Comparison of ENCODE assay signal across 10 cellular contexts in the genomic region with DNA sequence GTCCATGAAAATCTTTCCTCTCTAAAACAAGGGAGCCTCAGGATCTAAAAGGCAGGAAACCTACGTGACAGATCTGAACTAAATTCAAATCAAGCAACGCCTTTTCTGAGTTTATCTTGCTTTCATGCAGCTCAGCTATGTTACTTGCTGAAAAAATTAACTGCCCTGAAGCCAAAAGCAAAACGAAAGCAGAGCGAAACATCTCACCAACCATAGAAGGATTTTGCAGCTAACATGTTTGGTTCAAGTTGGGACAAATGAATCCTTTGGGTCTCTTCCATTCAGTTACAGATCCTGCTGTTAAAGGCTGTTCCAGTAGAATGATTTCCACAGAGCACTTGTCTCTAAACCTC. TPM values are rescaled to one million over a fixed set of nuclear protein-coding genes. Genes with fewer than 3 reads are reported as not detected.
DNase-seq lines count a peak whose midpoint lies in the region; ATAC-seq and TF ChIP-seq lines count a peak whose summit lies in the region.
"Had no signal": no experiment of that assay in that cellular context is flagged by ENCODE, and none has a peak within 500 bp of the region (broad histone marks: within the 10 kb centered on the region; RNA-seq: fewer than 3 reads in every experiment).

No MANE protein-coding gene starts in this region.

- POLR2A ChIA-PET in Caco-2 (lab: Charles Lee) = no interaction called here
- POLR2A ChIA-PET in IMR-90 (lab: Charles Lee; ENCODE audit: unreplicated experiment) = no interaction called here
- POLR2A ChIA-PET in HEK293T (lab: Yijun Ruan, JAX) = no interaction called here

- H3K9me3 ChIP-seq in Caco-2 (no peaks in the 10 kb centered on the region), IMR-90 (ENCODE audit: control insufficient read depth, insufficient read depth, low read length) (no peaks in the 10 kb centered on the region), duodenal mucosa (ENCODE audit: control insufficient read depth in 1 of 2, low read length in 2 of 2) (no peaks in the 10 kb centered on the region)

- H2BK120ac ChIP-seq in IMR-90 (ENCODE audit: low read depth, low read length) = peak overlapping the region; percentile 3; the same call in 1 of the 2 replicates

- H3K4me1 Mint-ChIP-seq in Caco-2 (ENCODE audit: low read depth, unreplicated experiment) (no peaks in the 10 kb centered on the region), nephron progenitor cell (peaks cover 76% of the 10 kb centered on the region)

- H3K36me3 Mint-ChIP-seq in Caco-2 (ENCODE audit: insufficient read depth, unreplicated experiment) (no peaks in the 10 kb centered on the region), nephron progenitor cell (ENCODE audit: low read depth) (peaks cover 4% of the 10 kb centered on the region)

- H4K5ac ChIP-seq in IMR-90 (ENCODE audit: low read depth, low read length) = peak overlapping the region; percentile 64; the same call in 1 of the 2 replicates

- no peak overlapping the region for H4K8ac ChIP-seq in IMR-90 (ENCODE audit: low read depth in 2 of 2, low read length in 2 of 2)

- H2BK5ac ChIP-seq in IMR-90 (ENCODE audit: low read depth, low read length, poor library complexity, severe bottlenecking) = peak overlapping the region; percentile 37

- H4K20me1 ChIP-seq in IMR-90 (ENCODE audit: insufficient read depth, low read length) = no peaks in the 10 kb centered on the region

- 0 out of 2 replicates have a peak, but pooled peaks cover 4% of the 10 kb centered on the region for H3K4me1 ChIP-seq in Caco-2
- peaks cover 15% of the 10 kb centered on the region for H3K4me1 ChIP-seq in IMR-90 (ENCODE audit: control insufficient read depth, insufficient read depth, low read length)
- H3K4me1 ChIP-seq in duodenal mucosa (ENCODE audit: control insufficient read depth in 1 of 2, insufficient read depth in 2 of 2, low read length in 2 of 2) = peaks cover 16 to 36% of the 10 kb centered on the region in 2 donors

- peak overlapping the region; percentile 0; the same call in 1 of the 2 replicates for H3K14ac ChIP-seq in IMR-90 (replicated peaks; ENCODE audit: low read depth, low read length)

- H3K18ac ChIP-seq in IMR-90 (ENCODE audit: low read depth, low read length) = peak overlapping the region; percentile 77; the same call in 1 of the 2 replicates

- H3K56ac ChIP-seq in IMR-90 (ENCODE audit: extremely low read depth, insufficient read depth, low read length) = no peak overlapping the region

- no peak for TF ChIP-seq RAD21 in IMR-90 (IDR thresholded peaks at IDR 0.05; ENCODE audit: low read length)

- no peak overlapping the region for H2AK5ac ChIP-seq in IMR-90 (ENCODE audit: low read depth, low read length)

- WGBS in IMR-90 (ENCODE audit: extremely low coverage in 2 of 2, insufficient read length in 1 of 2), 2 experiments = no CpG with 5 or more reads among the region's 4 CpGs

- intact Hi-C loops in Caco-2 (cut with micrococcal nuclease; ENCODE audit: unreplicated experiment) = no loop called here
- intact Hi-C loops in IMR-90 (cut with micrococcal nuclease) = no loop called here

- H3K4me2 ChIP-seq in IMR-90 (ENCODE audit: low read depth, low read length) = peak overlapping the region; percentile 75

- H3K4me3 ChIP-seq in Caco-2 (ENCODE audit: low read depth, low read length) = peak overlapping the region; percentile 7; the same call in 1 of the 2 replicates
- H3K4me3 ChIP-seq in IMR-90 (ENCODE audit: insufficient read depth, low read depth, low read length) = no peak overlapping the region
- peak overlapping the region; percentile 68 to 80 for H3K4me3 ChIP-seq in duodenal mucosa (ENCODE audit: low read depth in 1 of 2, low read length in 2 of 2)

- no peaks in the 10 kb centered on the region for H3K79me1 ChIP-seq in IMR-90 (ENCODE audit: low read depth in 1 of 2, low read length in 2 of 2)

- H3K9me1 ChIP-seq in IMR-90 (ENCODE audit: insufficient read depth, low read length) = no peaks in the 10 kb centered on the region

- H3K23ac ChIP-seq in IMR-90 (ENCODE audit: low read depth, low read length) = no peak overlapping the region

- no peak for TF ChIP-seq POLR2A in IMR-90 (IDR thresholded peaks at IDR 0.05; ENCODE audit: low read depth, low read length)

- in situ Hi-C loops in IMR-90 (cut with MboI; ENCODE audit: low sequenced_read_pairs) = loop anchor here (10.0 kb wide), 1 partner anchor 56 kb away; the partner anchor contains the start of gene GPR157

- H3K27me3 ChIP-seq in Caco-2 (replicated peaks; ENCODE audit: control insufficient read depth, insufficient read depth, low read length) = no peaks in the 10 kb centered on the region
- H3K27me3 ChIP-seq in IMR-90 (ENCODE audit: control insufficient read depth, insufficient read depth, low read length) = peaks cover 6% of the 10 kb centered on the region
- H3K27me3 ChIP-seq in duodenal mucosa (ENCODE audit: control insufficient read depth in 1 of 2, insufficient read depth in 2 of 2, low read length in 2 of 2) = no peaks in the 10 kb centered on the region

- H3K27ac ChIP-seq in IMR-90 (ENCODE audit: insufficient read depth, low read length) (peak overlapping the region; percentile 27; the same call in 1 of the 2 replicates), duodenal mucosa (ENCODE audit: low read depth, low read length) (peak overlapping the region; percentile 36)

- H3K4me3 Mint-ChIP-seq in Caco-2 (ENCODE audit: unreplicated experiment) (no peak overlapping the region), nephron progenitor cell (peak overlapping the region; percentile 5)

- no peak for TF ChIP-seq CTCF in Caco-2 (IDR thresholded peaks at IDR 0.05; ENCODE audit: insufficient read depth in 1 of 2, low read depth in 1 of 2, low read length in 1 of 2, severe bottlenecking in 1 of 2, unreplicated experiment in 1 of 2)
- TF ChIP-seq CTCF in IMR-90 (conservative IDR thresholded peaks at IDR 0.05; ENCODE audit: low read depth, low read length) = no peak
- TF ChIP-seq CTCF in nephron progenitor cell (IDR thresholded peaks at IDR 0.05) = no peak

- DNase-seq in Caco-2 = no peak
- no peak for DNase-seq in IMR-90
- DNase-seq in nephron progenitor cell = no peak
- DNase-seq in NCI-H2227 treated with DMSO at 0.1 percent for 48 hours (lab: John Stamatoyannopoulos, UW) = no peak
- DNase-seq in RKO (ENCODE audit: low spot score) = no peak
- DNase-seq in HEK293T (ENCODE audit: extremely low spot score) = no peak
- DNase-seq: NCI-H226 had no signal

- H3K4ac ChIP-seq in IMR-90 (ENCODE audit: low read depth, low read length) = no peak overlapping the region

- H3K36me3 ChIP-seq in Caco-2 (ENCODE audit: control insufficient read depth, insufficient read depth, low read length) (no peaks in the 10 kb centered on the region), IMR-90 (ENCODE audit: control insufficient read depth, insufficient read depth, low read length) (no peaks in the 10 kb centered on the region), duodenal mucosa (ENCODE audit: control insufficient read depth in 1 of 2, insufficient read depth in 2 of 2, low read length in 2 of 2) (no peaks in the 10 kb centered on the region)

- no peak overlapping the region for H2AK9ac ChIP-seq in IMR-90 (replicated peaks; ENCODE audit: low read depth, low read length, poor library complexity)

- H3K27ac Mint-ChIP-seq in Caco-2 (ENCODE audit: unreplicated experiment) (no peak overlapping the region), nephron progenitor cell (peak overlapping the region; percentile 78)

- no peaks in the 10 kb centered on the region for H3K27me3 Mint-ChIP-seq in Caco-2 (ENCODE audit: insufficient read depth, unreplicated experiment)
- peaks cover 10% of the 10 kb centered on the region for H3K27me3 Mint-ChIP-seq in nephron progenitor cell (ENCODE audit: low read depth, poor library complexity)

- peak overlapping the region; percentile 9 for H2AFZ ChIP-seq in IMR-90 (replicated peaks; ENCODE audit: low read length, poor library complexity)

- H2BK15ac ChIP-seq in IMR-90 (ENCODE audit: low read depth, low read length) = no peak overlapping the region

- no peak overlapping the region for H2BK20ac ChIP-seq in IMR-90 (ENCODE audit: low read depth, low read length)

- dilution Hi-C loops in IMR-90 (cut with HindIII; ENCODE audit: low sequenced_read_pairs, unreplicated experiment) = no loop called here

- no peak overlapping the region for H4K91ac ChIP-seq in IMR-90 (ENCODE audit: insufficient read depth, low read depth, low read length)

- CTCF ChIA-PET in Caco-2 (lab: Charles Lee) (no interaction called here), IMR-90 (lab: Yijun Ruan, JAX) (no interaction called here), HEK293T (lab: Yijun Ruan, JAX) (interaction anchor here (0.6 kb wide), 1 partner anchor 74 kb away, joined by 8 read pairs; no protein-coding TSS in a partner anchor)

- H3K9me3 Mint-ChIP-seq in Caco-2 (ENCODE audit: unreplicated experiment) (no peaks in the 10 kb centered on the region), nephron progenitor cell (peaks cover 14% of the 10 kb centered on the region)

- peak overlapping the region; percentile 9; the same call in 1 of the 2 replicates for H3K9ac ChIP-seq in IMR-90 (ENCODE audit: low read depth, low read length)
- peak overlapping the region; percentile 43 to 70 for H3K9ac ChIP-seq in duodenal mucosa (ENCODE audit: low read depth in 1 of 2, low read length in 2 of 2)

- BruUV-seq in Caco-2 (replicated peaks; lab: Mats Ljungman, UMichigan) (no TSS peak), IMR-90 (replicated peaks; lab: Mats Ljungman, UMichigan) (no TSS peak)

- 0 out of 2 replicates have a peak, but pooled peaks have one; percentile 13 for ATAC-seq in IMR-90 (ENCODE audit: low read depth)
- no peak for ATAC-seq in GM21825 (IDR thresholded peaks at IDR 0.05; ENCODE audit: unreplicated experiment)

TF ChIP-seq in IMR-90, 13 proteins besides CTCF, POLR2A, EP300 and RAD21 (continues in another document):
- TF ChIP-seq RFX5 (IDR thresholded peaks at IDR 0.05; ENCODE audit: low read depth, low read length) = no peak

TF ChIP-seq in HEK293T, 16 proteins besides CTCF, POLR2A, EP300 and RAD21 (continues in another document):
- TF ChIP-seq ZNF384 (IDR thresholded peaks at IDR 0.05) (no peak), SUZ12 (IDR thresholded peaks at IDR 0.05) (no peak), FOXK2 (IDR thresholded peaks at IDR 0.05) (no peak), LEF1 (IDR thresholded peaks at IDR 0.05; ENCODE audit: borderline replicate concordance) (no peak)

RNA-seq across cellular contexts. Expression of gene SLC2A5, which starts 0.5 kb away (rescaled TPM):
- total RNA-seq in Caco-2 (2022) (0.70 and 1.1 TPM in 2 replicates), IMR-90 (2012; rRNA removed) (0.18 TPM in 1 of 2 replicates, not detected in the other)
- polyA plus RNA-seq in IMR-90 (2012; rRNA removed) = 0.03 TPM in 1 of 2 replicates, not detected in the other
- polyA plus RNA-seq in IMR-90 (2012; cell fraction: cytosol; rRNA removed) = 0.05 TPM in 1 of 2 replicates, not detected in the other
- 0.34 and 0.55 TPM in 2 replicates for polyA plus RNA-seq in IMR-90 (2012; cell fraction: nucleus; rRNA removed; ENCODE audit: low replicate concordance)

RNA-seq across cellular contexts. Expression of gene SLC2A7, which starts 42.7 kb away (rescaled TPM):
- not detected in 2 replicates for total RNA-seq in Caco-2 (2022)
- not detected in 2 replicates for total RNA-seq in IMR-90 (2012; rRNA removed)
- not detected in 2 replicates for polyA plus RNA-seq in IMR-90 (2012; rRNA removed)
- not detected in 2 replicates for polyA plus RNA-seq in IMR-90 (2012; cell fraction: cytosol; rRNA removed)
- polyA plus RNA-seq in IMR-90 (2012; cell fraction: nucleus; rRNA removed; ENCODE audit: low replicate concordance) = not detected in 2 replicates
- total RNA-seq: ureter had no signal

RNA-seq across cellular contexts. Expression of gene GPR157, which starts 60.0 kb away (rescaled TPM):
- total RNA-seq in Caco-2 (2022) (14.0 and 17.2 TPM in 2 replicates), IMR-90 (2012; rRNA removed) (2.2 and 2.7 TPM in 2 replicates)
- polyA plus RNA-seq in IMR-90 (2012; rRNA removed) = 1.7 and 1.8 TPM in 2 replicates
- 1.4 TPM in 2 replicates for polyA plus RNA-seq in IMR-90 (2012; cell fraction: cytosol; rRNA removed)
- 2.8 and 3.5 TPM in 2 replicates for polyA plus RNA-seq in IMR-90 (2012; cell fraction: nucleus; rRNA removed; ENCODE audit: low replicate concordance)
